ENCODE assay signal across 1 cellular context in the genomic region with DNA sequence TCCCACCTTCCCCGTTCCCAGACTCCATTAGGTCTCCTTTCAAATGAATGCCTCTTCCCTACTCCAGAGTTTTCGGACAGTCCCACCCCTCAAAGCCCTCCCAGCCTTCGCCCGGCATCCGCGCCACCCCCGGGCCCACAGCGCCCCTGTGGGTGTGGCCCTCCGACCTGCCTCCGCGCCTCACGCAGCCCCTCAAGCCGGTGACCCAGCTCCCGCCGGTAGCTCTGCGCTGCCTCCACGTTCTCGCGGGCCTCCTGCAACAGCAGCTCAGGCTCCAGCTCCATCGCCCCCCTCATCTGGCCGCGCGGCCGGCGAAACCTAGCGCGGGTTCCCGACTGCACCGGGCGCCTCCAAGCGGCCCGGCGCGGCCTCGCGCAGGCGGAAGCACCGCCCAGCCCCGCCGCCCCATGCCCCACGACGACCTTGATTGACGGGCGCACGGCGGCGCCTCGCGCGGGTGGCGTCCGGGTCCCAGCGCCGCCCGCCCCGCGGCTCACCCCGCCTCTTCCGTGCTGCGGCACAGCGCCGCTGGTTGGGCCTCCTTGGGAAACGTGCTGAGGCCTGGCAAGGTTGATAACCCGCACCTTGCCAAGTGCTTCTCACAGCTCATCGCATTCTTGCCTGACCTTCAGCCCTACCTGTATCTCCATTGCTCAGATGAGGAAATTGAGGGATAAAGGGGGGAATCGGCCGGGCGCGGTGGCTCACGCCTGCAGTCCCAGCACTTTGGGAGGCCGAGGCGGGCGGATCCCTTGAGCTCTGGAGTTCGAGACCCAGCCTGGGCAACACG.
TF ChIP-seq lines count a peak whose summit lies in the region.

A gene with protein sequence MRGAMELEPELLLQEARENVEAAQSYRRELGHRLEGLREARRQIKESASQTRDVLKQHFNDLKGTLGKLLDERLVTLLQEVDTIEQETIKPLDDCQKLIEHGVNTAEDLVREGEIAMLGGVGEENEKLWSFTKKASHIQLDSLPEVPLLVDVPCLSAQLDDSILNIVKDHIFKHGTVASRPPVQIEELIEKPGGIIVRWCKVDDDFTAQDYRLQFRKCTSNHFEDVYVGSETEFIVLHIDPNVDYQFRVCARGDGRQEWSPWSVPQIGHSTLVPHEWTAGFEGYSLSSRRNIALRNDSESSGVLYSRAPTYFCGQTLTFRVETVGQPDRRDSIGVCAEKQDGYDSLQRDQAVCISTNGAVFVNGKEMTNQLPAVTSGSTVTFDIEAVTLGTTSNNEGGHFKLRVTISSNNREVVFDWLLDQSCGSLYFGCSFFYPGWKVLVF (minus strand): TSS at position 337 of the 790 bp plus-strand sequence. CDS start 41 bp downstream, at position 296.

TF ChIP-seq in H1, 55 proteins besides CTCF, POLR2A, EP300 and RAD21:
- TF ChIP-seq SP4 (IDR thresholded peaks at IDR 0.05; ENCODE audit: low read length) = no peak
- peak; percentile 68; the same call in 1 of the 2 replicates for TF ChIP-seq KDM1A (IDR thresholded peaks at IDR 0.05; ENCODE audit: borderline replicate concordance, low read length)
- TF ChIP-seq YY1 (IDR thresholded peaks at IDR 0.05; ENCODE audit: low read depth, low read length) = 0 out of 2 replicates have a peak, but pooled peaks have one; percentile 27
- no peak for TF ChIP-seq CBX8 (IDR thresholded peaks at IDR 0.05; ENCODE audit: borderline replicate concordance, low read depth, low read length)
- peak in 1 of 2 experiments; percentile 90; a peak in 2 of 4 replicates for TF ChIP-seq HDAC2 (IDR thresholded peaks at IDR 0.05; ENCODE audit: borderline replicate concordance in 1 of 2, low read depth in 2 of 2, low read length in 2 of 2)
- TF ChIP-seq RBBP5 (IDR thresholded peaks at IDR 0.05; ENCODE audit: borderline replicate concordance, low read depth, low read length) = no peak; the same call in 1 of the 2 replicates
- TF ChIP-seq TEAD4 (IDR thresholded peaks at IDR 0.05; ENCODE audit: low read depth, low read length) = no peak
- TF ChIP-seq PHF8 (conservative IDR thresholded peaks at IDR 0.05; ENCODE audit: low read depth, low read length) = peak; percentile 93
- peak; percentile 70 for TF ChIP-seq CHD2 (IDR thresholded peaks at IDR 0.05; ENCODE audit: low read length)
- peak; percentile 38; the same call in 1 of the 2 replicates for TF ChIP-seq GABPA (IDR thresholded peaks at IDR 0.05; ENCODE audit: borderline replicate concordance, insufficient read depth, low read length)
- peak; percentile 91 for TF ChIP-seq ASH2L (IDR thresholded peaks at IDR 0.05; ENCODE audit: low read length)
- peak; percentile 98 for TF ChIP-seq FOSL1 (IDR thresholded peaks at IDR 0.05; ENCODE audit: insufficient read depth, low read depth, low read length)
- peak; percentile 82 for TF ChIP-seq POLR2AphosphoS5 (IDR thresholded peaks at IDR 0.05; ENCODE audit: low read depth, low read length)
- TF ChIP-seq SRF (IDR thresholded peaks at IDR 0.05; ENCODE audit: low read depth, low read length) = no peak
- TF ChIP-seq SAP30 (IDR thresholded peaks at IDR 0.05; ENCODE audit: insufficient read depth, insufficient replicate concordance, low read length) = peak; percentile 2
- TF ChIP-seq EZH2 (IDR thresholded peaks at IDR 0.05; ENCODE audit: low read depth, low read length, severe bottlenecking) = no peak
- TF ChIP-seq, protein P1, sequence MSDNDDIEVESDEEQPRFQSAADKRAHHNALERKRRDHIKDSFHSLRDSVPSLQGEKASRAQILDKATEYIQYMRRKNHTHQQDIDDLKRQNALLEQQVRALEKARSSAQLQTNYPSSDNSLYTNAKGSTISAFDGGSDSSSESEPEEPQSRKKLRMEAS (IDR thresholded peaks at IDR 0.05) = peak; percentile 57; the same call in 1 of the 2 replicates
- no peak for TF ChIP-seq BACH1 (IDR thresholded peaks at IDR 0.05; ENCODE audit: low read length)
- TF ChIP-seq JUND (IDR thresholded peaks at IDR 0.05; ENCODE audit: low read length) = no peak; the same call in 1 of the 2 replicates
- TF ChIP-seq TAF7 (optimal IDR thresholded peaks at IDR 0.05; ENCODE audit: borderline replicate concordance, low read depth, low read length) = peak; percentile 84
- peak; percentile 60; the same call in 1 of the 2 replicates for TF ChIP-seq TBP (IDR thresholded peaks at IDR 0.05; ENCODE audit: low read depth, low read length)
- peak; percentile 82 for TF ChIP-seq TAF1 (IDR thresholded peaks at IDR 0.05; ENCODE audit: low read depth, low read length)
- TF ChIP-seq KDM4A (IDR thresholded peaks at IDR 0.05; ENCODE audit: low read depth, low read length, severe bottlenecking) = peak; percentile 66
- TF ChIP-seq SP1 (IDR thresholded peaks at IDR 0.05; ENCODE audit: low read depth, low read length) = 0 out of 2 replicates have a peak, but pooled peaks have one; percentile 57
